Comparison of ENCODE assay signal across 6 cellular contexts in the genomic region with DNA sequence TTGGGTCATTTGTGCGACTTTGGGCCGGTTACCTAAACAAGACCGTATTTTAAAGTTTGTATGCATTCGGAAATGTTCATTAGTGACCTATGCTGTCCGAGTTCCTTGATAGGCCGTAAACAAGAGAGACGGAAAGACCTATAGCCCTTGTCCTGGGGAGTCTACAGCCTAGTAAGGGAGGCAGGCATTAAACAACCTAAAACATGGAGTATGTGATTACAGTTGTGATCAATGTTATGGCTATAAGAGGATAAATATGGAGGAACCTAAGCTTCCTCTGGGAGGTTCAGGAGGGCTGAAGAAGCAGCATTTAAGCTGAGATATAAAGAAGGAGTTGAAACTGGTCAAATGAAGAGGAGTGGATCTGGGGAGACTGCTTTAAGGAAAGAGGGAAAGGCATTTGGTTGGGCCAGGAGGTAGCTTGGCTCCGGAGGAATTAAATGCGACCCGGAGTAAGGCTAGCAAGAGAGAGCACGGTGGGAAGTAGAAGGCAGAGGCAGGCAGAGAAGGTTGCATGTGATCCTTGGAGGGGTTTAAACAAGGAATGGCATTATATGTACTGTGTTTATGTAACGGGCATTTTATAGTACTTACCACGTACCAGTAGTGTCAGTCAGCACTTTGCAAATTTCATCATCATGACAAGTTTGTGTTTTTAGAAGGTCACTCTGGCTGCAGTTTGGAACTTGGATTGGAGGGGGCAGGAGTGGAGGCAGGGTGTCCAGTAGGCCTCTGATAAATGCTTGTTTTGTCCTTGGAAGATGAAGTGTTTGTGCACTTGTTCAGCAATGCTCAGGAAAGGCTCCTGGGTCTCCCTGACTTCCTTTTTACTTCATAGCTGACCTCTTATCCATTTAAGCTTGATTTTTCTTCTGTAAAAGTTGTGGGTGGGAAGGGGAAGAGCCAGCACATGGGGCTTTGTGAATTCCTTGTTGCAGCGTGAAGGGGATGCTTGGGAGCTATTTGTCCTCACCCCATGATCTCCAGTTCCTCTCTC. TPM values are rescaled to one million over a fixed set of nuclear protein-coding genes. Genes with fewer than 3 reads are reported as not detected.
DNase-seq lines count a peak whose midpoint lies in the region; ATAC-seq and TF ChIP-seq lines count a peak whose summit lies in the region.

No MANE protein-coding gene starts in this region.

- H3K4me3 Mint-ChIP-seq in natural killer cell treated with Interleukin-12 subunit alpha and Interleukin-12 subunit beta and Interleukin-15 and Interleukin-18, amount 100 ng/mL, for 72 hours, result peak overlapping the region; percentile 78

- CTCF ChIA-PET in HEK293 (lab: Yijun Ruan, JAX), result interaction anchor here (0.5 to 5.6 kb wide), 9 partner anchors 12 to 1217 kb away, joined by 3 to 52 read pairs (median 6); no protein-coding TSS in a partner anchor

- H3K4me3 ChIP-seq in HEK293 (ENCODE audit: low read depth, low read length), result no peak overlapping the region

- peak overlapping the region; percentile 35; the same call in 1 of the 2 replicates for H3K27ac ChIP-seq in HEK293 (ENCODE audit: extremely low read depth, low read depth, low read length)

- no peaks in the 10 kb centered on the region for H3K9me3 Mint-ChIP-seq in natural killer cell treated with Interleukin-12 subunit alpha and Interleukin-12 subunit beta and Interleukin-15 and Interleukin-18, amount 100 ng/mL, for 72 hours

- DNase-seq in astrocyte of the hippocampus (ENCODE audit: low read depth, low spot score) (peak; percentile 32), islet precursor cell (no peak), HuH-7.5 (ENCODE audit: low spot score) (no peak)
- no peak for DNase-seq in natural killer cell treated with Interleukin-12 subunit alpha and Interleukin-12 subunit beta and Interleukin-15 and Interleukin-18, amount 100 ng/mL, for 72 hours (ENCODE audit: low spot score)
- no peak for DNase-seq in stimulated activated CD8-positive, alpha-beta memory T cell treated with anti-CD3 and anti-CD28 coated beads, Interleukin-4, amount 100 ng/mL, for 48 hours

- no peaks in the 10 kb centered on the region for H3K36me3 ChIP-seq in HEK293 (ENCODE audit: control insufficient read depth in 2 of 2, insufficient read depth in 1 of 2, low read length in 2 of 2)

- H3K4me1 Mint-ChIP-seq in natural killer cell treated with Interleukin-12 subunit alpha and Interleukin-12 subunit beta and Interleukin-15 and Interleukin-18, amount 100 ng/mL, for 72 hours (ENCODE audit: low read depth in 2 of 2), result peaks cover 9 to 10% of the 10 kb centered on the region in 2 donors

- POLR2A ChIA-PET in HEK293 (lab: Yijun Ruan, JAX), result interaction anchor here (0.5 to 3.4 kb wide), 16 partner anchors 10 to 201 kb away, joined by 3 to 36 read pairs (median 8); partner anchors contain the start of genes MARVELD1, PI4K2A and ZFYVE27

- 0 out of 2 replicates have a peak, but pooled peaks cover 8% of the 10 kb centered on the region for H3K4me1 ChIP-seq in HEK293 (ENCODE audit: control insufficient read depth, insufficient read depth, low read length)

- H3K27ac Mint-ChIP-seq in natural killer cell treated with Interleukin-12 subunit alpha and Interleukin-12 subunit beta and Interleukin-15 and Interleukin-18, amount 100 ng/mL, for 72 hours, result peak overlapping the region in 1 of 2 donors; percentile 71

- TF ChIP-seq CTCF in HEK293 (tag by site-specific recombination; IDR thresholded peaks at IDR 0.05), result no peak

- ATAC-seq in natural killer cell treated with Interleukin-12 subunit alpha and Interleukin-12 subunit beta and Interleukin-15 and Interleukin-18, amount 100 ng/mL, for 72 hours, result no peak

- no peaks in the 10 kb centered on the region for H3K9me3 ChIP-seq in HEK293 (ENCODE audit: control insufficient read depth, insufficient read depth, low read depth, low read length)

- no peaks in the 10 kb centered on the region for H3K27me3 Mint-ChIP-seq in natural killer cell treated with Interleukin-12 subunit alpha and Interleukin-12 subunit beta and Interleukin-15 and Interleukin-18, amount 100 ng/mL, for 72 hours

- H3K36me3 Mint-ChIP-seq in natural killer cell treated with Interleukin-12 subunit alpha and Interleukin-12 subunit beta and Interleukin-15 and Interleukin-18, amount 100 ng/mL, for 72 hours, result no peaks in the 10 kb centered on the region

TF ChIP-seq in HEK293, 187 proteins besides CTCF, POLR2A, EP300 and RAD21 (continues in another document):
- no peak for TF ChIP-seq INSM2 (tag by site-specific recombination; IDR thresholded peaks at IDR 0.05)
- peak; percentile 41 for TF ChIP-seq ZNF335 (tag by site-specific recombination; conservative IDR thresholded peaks at IDR 0.05)
- TF ChIP-seq ZNF449 (tag by site-specific recombination; IDR thresholded peaks at IDR 0.05), result no peak
- TF ChIP-seq ZNF629 (tag by site-specific recombination; IDR thresholded peaks at IDR 0.05), result peak; percentile 45; the same call in 1 of the 2 replicates
- no peak for TF ChIP-seq ZNF391 (tag by site-specific recombination; IDR thresholded peaks at IDR 0.05; ENCODE audit: borderline replicate concordance, low read depth)
- TF ChIP-seq, protein P1, sequence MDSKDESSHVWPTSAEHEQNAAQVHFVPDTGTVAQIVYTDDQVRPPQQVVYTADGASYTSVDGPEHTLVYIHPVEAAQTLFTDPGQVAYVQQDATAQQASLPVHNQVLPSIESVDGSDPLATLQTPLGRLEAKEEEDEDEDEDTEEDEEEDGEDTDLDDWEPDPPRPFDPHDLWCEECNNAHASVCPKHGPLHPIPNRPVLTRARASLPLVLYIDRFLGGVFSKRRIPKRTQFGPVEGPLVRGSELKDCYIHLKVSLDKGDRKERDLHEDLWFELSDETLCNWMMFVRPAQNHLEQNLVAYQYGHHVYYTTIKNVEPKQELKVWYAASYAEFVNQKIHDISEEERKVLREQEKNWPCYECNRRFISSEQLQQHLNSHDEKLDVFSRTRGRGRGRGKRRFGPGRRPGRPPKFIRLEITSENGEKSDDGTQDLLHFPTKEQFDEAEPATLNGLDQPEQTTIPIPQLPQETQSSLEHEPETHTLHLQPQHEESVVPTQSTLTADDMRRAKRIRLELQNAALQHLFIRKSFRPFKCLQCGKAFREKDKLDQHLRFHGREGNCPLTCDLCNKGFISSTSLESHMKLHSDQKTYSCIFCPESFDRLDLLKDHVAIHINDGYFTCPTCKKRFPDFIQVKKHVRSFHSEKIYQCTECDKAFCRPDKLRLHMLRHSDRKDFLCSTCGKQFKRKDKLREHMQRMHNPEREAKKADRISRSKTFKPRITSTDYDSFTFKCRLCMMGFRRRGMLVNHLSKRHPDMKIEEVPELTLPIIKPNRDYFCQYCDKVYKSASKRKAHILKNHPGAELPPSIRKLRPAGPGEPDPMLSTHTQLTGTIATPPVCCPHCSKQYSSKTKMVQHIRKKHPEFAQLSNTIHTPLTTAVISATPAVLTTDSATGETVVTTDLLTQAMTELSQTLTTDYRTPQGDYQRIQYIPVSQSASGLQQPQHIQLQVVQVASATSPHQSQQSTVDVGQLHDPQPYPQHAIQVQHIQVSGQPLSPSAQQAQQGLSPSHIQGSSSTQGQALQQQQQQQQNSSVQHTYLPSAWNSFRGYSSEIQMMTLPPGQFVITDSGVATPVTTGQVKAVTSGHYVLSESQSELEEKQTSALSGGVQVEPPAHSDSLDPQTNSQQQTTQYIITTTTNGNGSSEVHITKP (tag by site-specific recombination; IDR thresholded peaks at IDR 0.05), result 0 out of 2 replicates have a peak, but pooled peaks have one; percentile 23

RNA-seq across cellular contexts. Expression of gene AVPI1, which starts 1.0 kb away (rescaled TPM):
- under 1 TPM; 0.45 to 0.89 TPM for total RNA-seq in natural killer cell treated with Interleukin-12 subunit alpha and Interleukin-12 subunit beta and Interleukin-15 and Interleukin-18, amount 100 ng/mL, for 72 hours

RNA-seq across cellular contexts. Expression of gene MARVELD1, which starts 25.4 kb away (rescaled TPM):
- total RNA-seq in natural killer cell treated with Interleukin-12 subunit alpha and Interleukin-12 subunit beta and Interleukin-15 and Interleukin-18, amount 100 ng/mL, for 72 hours, result under 1 TPM in 1 of 2 donors, not detected in 1; 0.75 TPM

RNA-seq across cellular contexts. Expression of gene PI4K2A, which starts 47.6 kb away (rescaled TPM):
- 10 to 100 TPM; 16.2 to 22.8 TPM for total RNA-seq in natural killer cell treated with Interleukin-12 subunit alpha and Interleukin-12 subunit beta and Interleukin-15 and Interleukin-18, amount 100 ng/mL, for 72 hours

RNA-seq across cellular contexts. Expression of gene ZFYVE27, which starts 48.8 kb away (rescaled TPM):
- total RNA-seq in natural killer cell treated with Interleukin-12 subunit alpha and Interleukin-12 subunit beta and Interleukin-15 and Interleukin-18, amount 100 ng/mL, for 72 hours, result 10 to 100 TPM; 34.9 to 59.6 TPM

RNA-seq across cellular contexts. Expression of gene MORN4, which starts 54.8 kb away (rescaled TPM):
- total RNA-seq in natural killer cell treated with Interleukin-12 subunit alpha and Interleukin-12 subunit beta and Interleukin-15 and Interleukin-18, amount 100 ng/mL, for 72 hours, result 1 to 10 TPM; 1.6 to 2.7 TPM
